Comparison of ENCODE assay signal across 9 cellular contexts in the genomic region with DNA sequence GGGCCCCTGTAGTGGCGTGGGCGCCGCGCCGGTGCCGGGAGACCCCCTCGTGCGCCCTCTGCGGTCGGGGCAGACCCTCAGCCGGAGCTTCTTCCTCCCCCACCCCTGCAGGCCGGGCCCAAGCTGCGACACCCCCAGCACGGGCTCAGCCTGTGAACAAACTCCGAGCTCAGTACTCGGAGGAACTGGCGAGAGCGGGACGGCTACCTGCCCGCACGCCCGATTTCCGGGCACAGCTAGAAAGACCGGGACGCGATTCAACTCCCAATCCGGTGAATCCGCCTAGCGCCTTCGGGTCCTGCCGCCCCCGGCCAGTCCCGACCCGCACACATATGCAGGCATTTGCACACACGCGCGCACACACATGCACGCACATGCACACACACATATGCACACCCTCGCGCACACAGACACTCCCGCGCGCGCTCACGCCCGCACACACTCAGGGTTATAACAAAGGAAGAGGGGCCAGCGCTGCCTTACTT. TPM values are rescaled to one million over a fixed set of nuclear protein-coding genes. Genes with fewer than 3 reads are reported as not detected.
DNase-seq lines count a peak whose midpoint lies in the region; ATAC-seq and TF ChIP-seq lines count a peak whose summit lies in the region.
"Had no signal": no experiment of that assay in that cellular context is flagged by ENCODE, and none has a peak within 500 bp of the region (broad histone marks: within the 10 kb centered on the region; RNA-seq: fewer than 3 reads in every experiment).

No MANE protein-coding gene starts in this region.

- H3K27ac Mint-ChIP-seq in effector memory CD8-positive, alpha-beta T cell, result peak overlapping the region in 1 of 2 donors; percentile 61

- H4K8ac ChIP-seq in trophoblast cell (ENCODE audit: low read depth, low read length), result peak overlapping the region; percentile 4

- no peak overlapping the region for H3K4ac ChIP-seq in trophoblast cell (ENCODE audit: low read depth, low read length)

- H3K4me2 ChIP-seq in trophoblast cell (ENCODE audit: low read length), result peak overlapping the region; percentile 83
- H3K4me2 ChIP-seq: KMS-11 had no signal

- WGBS in trophoblast cell (ENCODE audit: extremely low coverage, insufficient coverage, insufficient read length), result no CpG with 5 or more reads among the region's 47 CpGs
- no CpG with 5 or more reads among the region's 47 CpGs for WGBS in gastroesophageal sphincter (ENCODE audit: low coverage in 1 of 2), 2 donors

- H3K4me3 ChIP-seq in trophoblast cell (ENCODE audit: low read depth, low read length), result peak overlapping the region; percentile 53
- peak overlapping the region in 1 of 2 donors; percentile 36 for H3K4me3 ChIP-seq in gastroesophageal sphincter
- peak overlapping the region in 1 of 2 donors; percentile 27 for H3K4me3 ChIP-seq in vagina

- peaks cover 2% of the 10 kb centered on the region for H3K36me3 Mint-ChIP-seq in effector memory CD8-positive, alpha-beta T cell (ENCODE audit: insufficient read depth)

- H3K9me3 Mint-ChIP-seq in effector memory CD8-positive, alpha-beta T cell, result no peaks in the 10 kb centered on the region

- H2BK5ac ChIP-seq in trophoblast cell (ENCODE audit: low read depth, low read length, poor library complexity), result no peak overlapping the region

- H3K27ac ChIP-seq in trophoblast cell (ENCODE audit: low read depth, low read length), result no peak overlapping the region
- H3K27ac ChIP-seq in gastroesophageal sphincter, result no peak overlapping the region
- no peak overlapping the region for H3K27ac ChIP-seq in vagina
- H3K27ac ChIP-seq: KMS-11 had no signal

- H3K4me1 Mint-ChIP-seq in effector memory CD8-positive, alpha-beta T cell (ENCODE audit: low read depth in 2 of 2), result peaks cover 13 to 16% of the 10 kb centered on the region in 2 donors

- peak overlapping the region; percentile 72 to 79 for H3K4me3 Mint-ChIP-seq in effector memory CD8-positive, alpha-beta T cell

- H4K12ac ChIP-seq in trophoblast cell (ENCODE audit: low read depth, low read length), result no peak overlapping the region

- H3K36me3 ChIP-seq in trophoblast cell (ENCODE audit: control insufficient read depth in 1 of 2, insufficient read depth in 2 of 2, low read length in 2 of 2) (no peaks in the 10 kb centered on the region), gastroesophageal sphincter (no peaks in the 10 kb centered on the region), vagina (no peaks in the 10 kb centered on the region)

- H3K14ac ChIP-seq in trophoblast cell (ENCODE audit: low read length), result no peak overlapping the region

- H2AK5ac ChIP-seq in trophoblast cell (ENCODE audit: low read length), result no peak overlapping the region

- no peak overlapping the region for H3K23ac ChIP-seq in trophoblast cell (ENCODE audit: low read length)

- no peak overlapping the region for H3K9ac ChIP-seq in trophoblast cell (ENCODE audit: low read length)
- H3K9ac ChIP-seq: KMS-11 had no signal

- H2BK120ac ChIP-seq in trophoblast cell (ENCODE audit: insufficient read depth, low read length, poor library complexity), result no peak overlapping the region

- TF ChIP-seq EP300 in gastroesophageal sphincter (IDR thresholded peaks at IDR 0.05), result no peak

- DNase-seq in NCI-H2081 (lab: John Stamatoyannopoulos, UW) (peak; percentile 32 to 45), NCI-H2081 treated with DMSO at 0.1 percent for 48 hours (lab: John Stamatoyannopoulos, UW) (no peak), NCI-H510A (lab: John Stamatoyannopoulos, UW) (peak; percentile 25), trophoblast cell (no peak), vagina (ENCODE audit: extremely low spot score in 2 of 2) (no peak)
- DNase-seq in effector memory CD8-positive, alpha-beta T cell, result no peak

- H2BK12ac ChIP-seq in trophoblast cell (ENCODE audit: low read length), result peak overlapping the region; percentile 15

- TF ChIP-seq CTCF in gastroesophageal sphincter (IDR thresholded peaks at IDR 0.05) (no peak), vagina (IDR thresholded peaks at IDR 0.05) (no peak)

- intact Hi-C loops in vagina (cut with DNase I), result no loop called here

- H2AFZ ChIP-seq in trophoblast cell (ENCODE audit: insufficient read depth, low read length, poor library complexity), result peak overlapping the region; percentile 72

- H3K9me3 ChIP-seq in trophoblast cell (ENCODE audit: insufficient read depth, low read depth, low read length), result no peaks in the 10 kb centered on the region
- no peaks in the 10 kb centered on the region for H3K9me3 ChIP-seq in gastroesophageal sphincter
- H3K9me3 ChIP-seq in vagina, result no peaks in the 10 kb centered on the region

- H3K27me3 ChIP-seq in trophoblast cell (ENCODE audit: insufficient read depth, low read length), result peaks cover 18% of the 10 kb centered on the region
- H3K27me3 ChIP-seq in gastroesophageal sphincter, result peaks cover 91% of the 10 kb centered on the region
- H3K27me3 ChIP-seq in vagina, result peaks cover 23% of the 10 kb centered on the region

- ATAC-seq in effector memory CD8-positive, alpha-beta T cell (replicated peaks), result peak; percentile 34
- ATAC-seq in HG03521 (IDR thresholded peaks at IDR 0.05; ENCODE audit: unreplicated experiment), result no peak
- no peak for ATAC-seq in gastroesophageal sphincter

- H3K27me3 Mint-ChIP-seq in effector memory CD8-positive, alpha-beta T cell, result peaks cover 79 to 87% of the 10 kb centered on the region in 2 donors

- H3K18ac ChIP-seq in trophoblast cell (ENCODE audit: low read length), result no peak overlapping the region

- TF ChIP-seq POLR2A in gastroesophageal sphincter (IDR thresholded peaks at IDR 0.05) (no peak), vagina (IDR thresholded peaks at IDR 0.05) (no peak)

- H4K91ac ChIP-seq in trophoblast cell (ENCODE audit: low read depth, low read length), result no peak overlapping the region

- no peaks in the 10 kb centered on the region for H3K79me2 ChIP-seq in trophoblast cell (ENCODE audit: control insufficient read depth, insufficient read depth, low read length, poor library complexity)

- H3K79me1 ChIP-seq in trophoblast cell (ENCODE audit: low read length), result peaks cover under 1% of the 10 kb centered on the region

- peaks cover 11 to 18% of the 10 kb centered on the region in 2 experiments for H3K4me1 ChIP-seq in trophoblast cell (ENCODE audit: control insufficient read depth in 1 of 2, insufficient read depth in 2 of 2, low read length in 2 of 2)
- H3K4me1 ChIP-seq in gastroesophageal sphincter, result peaks cover 0 to 25% (median 18%) of the 10 kb centered on the region in 3 donors
- H3K4me1 ChIP-seq in vagina, result peaks cover 13% of the 10 kb centered on the region

RNA-seq across cellular contexts. Expression of gene BLACAT1, which starts 0.6 kb away (rescaled TPM):
- polyA plus RNA-seq in trophoblast cell (2013), result 2.8 TPM in 2 replicates
- total RNA-seq in gastroesophageal sphincter (not detected), vagina (0.98 TPM)

RNA-seq across cellular contexts. Expression of gene LEMD1, which starts 34.6 kb away (rescaled TPM):
- polyA plus RNA-seq in trophoblast cell (2013), result 6.4 and 6.5 TPM in 2 replicates
- not detected for total RNA-seq in gastroesophageal sphincter
- not detected for total RNA-seq in vagina

RNA-seq across cellular contexts. Expression of gene CDK18, which starts 48.0 kb away (rescaled TPM):
- polyA plus RNA-seq in trophoblast cell (2013), result 22.8 and 24.6 TPM in 2 replicates
- total RNA-seq in gastroesophageal sphincter (10 to 100 TPM in 1 of 4 donors, 1 to 10 TPM in 3; 5.1 to 13.7 (median 6.3) TPM), vagina (27.0 TPM)

Comparison
In these comparisons a context has a peak if more than half of its experiments do, and no peak if none do; other contexts are left out.
1. DNase-seq: peak in NCI-H2081 (2 of 2) and NCI-H510A (single experiment); none in NCI-H2081 treated with DMSO at 0.1 percent for 48 hours (single experiment), effector memory CD8-positive, alpha-beta T cell (0 of 3), trophoblast cell (0 of 2) and vagina (0 of 2).